ENCODE assay signal across 13 cellular contexts in the genomic region with DNA sequence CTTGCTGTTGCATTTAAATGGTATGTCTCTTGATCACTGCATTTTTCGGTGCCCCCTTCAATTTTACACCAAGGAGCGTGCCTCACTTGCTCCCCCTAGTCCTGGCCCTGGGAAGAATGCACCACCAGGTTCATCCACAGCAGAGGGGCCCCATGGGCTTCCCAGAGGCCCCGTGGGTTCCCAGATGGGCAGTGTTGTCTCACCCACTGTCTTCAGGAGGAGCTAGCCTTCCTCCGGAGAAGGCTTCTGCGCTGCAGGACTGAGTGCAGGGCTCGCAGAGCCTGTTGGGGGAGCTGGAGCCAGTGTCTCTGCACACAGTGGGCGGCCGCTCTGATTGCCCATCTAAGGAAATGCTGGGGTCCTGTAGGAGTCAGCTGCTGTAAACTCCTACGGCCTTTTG. TPM values are rescaled to one million over a fixed set of nuclear protein-coding genes. Genes with fewer than 3 reads are reported as not detected.
A peak's percentile ranks its signal among the peaks of the same experiment; 100 is the strongest.
DNase-seq lines count a peak whose midpoint lies in the region; ATAC-seq and TF ChIP-seq lines count a peak whose summit lies in the region.
"Had no signal": no experiment of that assay in that cellular context is flagged by ENCODE, and none has a peak within 500 bp of the region (broad histone marks: within the 10 kb centered on the region; RNA-seq: fewer than 3 reads in every experiment).

No MANE protein-coding gene starts in this region.

- intact Hi-C loops in right lobe of liver (cut with DNase I) (no loop called here), esophagus squamous epithelium (cut with DNase I) (loop anchor here (5.0 kb wide), 1 partner anchor 110 kb away; no protein-coding TSS in a partner anchor)

- DNase-seq in NCI-H82 (lab: John Stamatoyannopoulos, UW) (peak; percentile 10), NCI-H82 treated with DMSO at 0.1 percent for 48 hours (lab: John Stamatoyannopoulos, UW; ENCODE audit: unreplicated experiment) (no peak), epithelial cell of proximal tubule (ENCODE audit: low read depth) (no peak), right lobe of liver (peak in 2 of 3 donors; percentile 35 to 60), type B pancreatic cell (ENCODE audit: extremely low spot score, unreplicated experiment) (no peak), HuH-7.5 (ENCODE audit: low spot score) (no peak), esophagus squamous epithelium (lab: John Stamatoyannopoulos, UW) (no peak)
- DNase-seq in activated T-cell treated with anti-CD3 and anti-CD28 coated beads, Interleukin-2, amount 50 U/mL, for 24 hours, result no peak
- DNase-seq: activated naive CD4-positive, alpha-beta T cell treated with anti-CD3 and anti-CD28 coated beads, Interleukin-2, amount 50 U/mL, for 16 hours; DMS53; NCI-H1694 had no signal

- no peak overlapping the region for H3K27ac ChIP-seq in right lobe of liver
- no peak overlapping the region for H3K27ac ChIP-seq in esophagus squamous epithelium

- peaks cover 12% of the 10 kb centered on the region for H3K4me1 Mint-ChIP-seq in type B pancreatic cell (ENCODE audit: unreplicated experiment)
- no peaks in the 10 kb centered on the region for H3K4me1 Mint-ChIP-seq in activated T-cell treated with anti-CD3 and anti-CD28 coated beads, Interleukin-2, amount 50 U/mL, for 24 hours (ENCODE audit: low read depth)
- H3K4me1 Mint-ChIP-seq: stimulated activated memory B cell treated with anti-CD40 and anti-IgM and Interleukin-4, amounts not matched to agents 10 μg/mL and 1 μg/mL and 100 μg/mL, for 72 hours had no signal

- H3K4me3 Mint-ChIP-seq in type B pancreatic cell, result no peak overlapping the region
- H3K4me3 Mint-ChIP-seq in activated T-cell treated with anti-CD3 and anti-CD28 coated beads, Interleukin-2, amount 50 U/mL, for 24 hours, result no peak overlapping the region
- H3K4me3 Mint-ChIP-seq: dendritic cell treated with granulocyte-macrophage colony-stimulating factor and Interleukin-4, amounts not matched to agents 40 ng/mL and 50 ng/mL, for 4 days; stimulated activated memory B cell treated with anti-CD40 and anti-IgM and Interleukin-4, amounts not matched to agents 10 μg/mL and 1 μg/mL and 100 μg/mL, for 72 hours had no signal

- TF ChIP-seq CTCF in epithelial cell of proximal tubule (conservative IDR thresholded peaks at IDR 0.05; ENCODE audit: low read depth, low read length) (peak; percentile 27), right lobe of liver (IDR thresholded peaks at IDR 0.05) (peak in 2 of 4 donors; percentile 25 to 31), type B pancreatic cell (conservative IDR thresholded peaks at IDR 0.05) (peak; percentile 24), esophagus squamous epithelium (IDR thresholded peaks at IDR 0.05) (no peak)

- no peak overlapping the region for H3K4me3 ChIP-seq in epithelial cell of proximal tubule (ENCODE audit: low read depth, low read length)
- H3K4me3 ChIP-seq in right lobe of liver, result no peak overlapping the region
- H3K4me3 ChIP-seq in esophagus squamous epithelium, result peak overlapping the region in 1 of 4 donors; percentile 8

- H3K27me3 ChIP-seq in right lobe of liver (no peaks in the 10 kb centered on the region), esophagus squamous epithelium (no peaks in the 10 kb centered on the region)

- no peaks in the 10 kb centered on the region for H3K9me3 Mint-ChIP-seq in type B pancreatic cell
- no peaks in the 10 kb centered on the region for H3K9me3 Mint-ChIP-seq in activated T-cell treated with anti-CD3 and anti-CD28 coated beads, Interleukin-2, amount 50 U/mL, for 24 hours
- H3K9me3 Mint-ChIP-seq: dendritic cell treated with granulocyte-macrophage colony-stimulating factor and Interleukin-4, amounts not matched to agents 40 ng/mL and 50 ng/mL, for 4 days; stimulated activated memory B cell treated with anti-CD40 and anti-IgM and Interleukin-4, amounts not matched to agents 10 μg/mL and 1 μg/mL and 100 μg/mL, for 72 hours had no signal

- H3K4me1 ChIP-seq in right lobe of liver (no peaks in the 10 kb centered on the region), esophagus squamous epithelium (peaks cover 0 to 7% (median 0%) of the 10 kb centered on the region in 3 donors)

- 67% methylated on average over 6 of the region's 9 CpGs for WGBS in right lobe of liver (ENCODE audit: insufficient coverage, low coverage, low lambda C conversion rate, missing lambda C conversion rate)
- WGBS in esophagus squamous epithelium, 2 donors, result 61 to 75% methylated on average over 4 to 9 of the region's 9 CpGs

- H3K9me3 ChIP-seq in right lobe of liver, result no peaks in the 10 kb centered on the region
- no peaks in the 10 kb centered on the region for H3K9me3 ChIP-seq in esophagus squamous epithelium

- H3K27me3 Mint-ChIP-seq in type B pancreatic cell, result peaks cover 6% of the 10 kb centered on the region
- H3K27me3 Mint-ChIP-seq in activated T-cell treated with anti-CD3 and anti-CD28 coated beads, Interleukin-2, amount 50 U/mL, for 24 hours, result no peaks in the 10 kb centered on the region
- H3K27me3 Mint-ChIP-seq: stimulated activated memory B cell treated with anti-CD40 and anti-IgM and Interleukin-4, amounts not matched to agents 10 μg/mL and 1 μg/mL and 100 μg/mL, for 72 hours had no signal

- H3K36me3 Mint-ChIP-seq in type B pancreatic cell, result no peaks in the 10 kb centered on the region
- H3K36me3 Mint-ChIP-seq in activated T-cell treated with anti-CD3 and anti-CD28 coated beads, Interleukin-2, amount 50 U/mL, for 24 hours (ENCODE audit: low read depth), result no peaks in the 10 kb centered on the region
- H3K36me3 Mint-ChIP-seq: stimulated activated memory B cell treated with anti-CD40 and anti-IgM and Interleukin-4, amounts not matched to agents 10 μg/mL and 1 μg/mL and 100 μg/mL, for 72 hours had no signal

- no peaks in the 10 kb centered on the region for H3K36me3 ChIP-seq in right lobe of liver
- H3K36me3 ChIP-seq in esophagus squamous epithelium, result no peaks in the 10 kb centered on the region

- no peak for TF ChIP-seq POLR2A in right lobe of liver (IDR thresholded peaks at IDR 0.05)
- TF ChIP-seq POLR2A in esophagus squamous epithelium (IDR thresholded peaks at IDR 0.05), result no peak

- ATAC-seq in right lobe of liver, result peak; percentile 54 to 78 (median 65)

- H3K27ac Mint-ChIP-seq in type B pancreatic cell, result no peak overlapping the region
- H3K27ac Mint-ChIP-seq in activated T-cell treated with anti-CD3 and anti-CD28 coated beads, Interleukin-2, amount 50 U/mL, for 24 hours, result no peak overlapping the region
- H3K27ac Mint-ChIP-seq: dendritic cell treated with granulocyte-macrophage colony-stimulating factor and Interleukin-4, amounts not matched to agents 40 ng/mL and 50 ng/mL, for 4 days; stimulated activated memory B cell treated with anti-CD40 and anti-IgM and Interleukin-4, amounts not matched to agents 10 μg/mL and 1 μg/mL and 100 μg/mL, for 72 hours had no signal

RNA-seq across cellular contexts. Expression of a gene that starts 45.9 kb away (rescaled TPM):
- total RNA-seq in epithelial cell of proximal tubule (39.3 and 135 TPM in 2 replicates), right lobe of liver (10 to 100 TPM; 10.9 to 31.4 (median 19.7) TPM), type B pancreatic cell (ENCODE audit: low replicate concordance) (50.7 and 76.4 TPM in 2 replicates), esophagus squamous epithelium (100 to 1,000 TPM in 2 of 4 donors, 10 to 100 TPM in 2; 14.5 to 839 (median 71.7) TPM)

Comparison
In these comparisons a context has a peak if more than half of its experiments do, and no peak if none do; other contexts are left out.
1. DNase-seq: peak in NCI-H82 (single experiment) and right lobe of liver (2 of 3); none in NCI-H82 treated with DMSO at 0.1 percent for 48 hours (single experiment), epithelial cell of proximal tubule (single experiment), type B pancreatic cell (single experiment), HuH-7.5 (single experiment), esophagus squamous epithelium (single experiment) and activated T-cell treated with anti-CD3 and anti-CD28 coated beads, Interleukin-2, amount 50 U/mL, for 24 hours (single experiment).
2. CTCF ChIP-seq: peak in epithelial cell of proximal tubule (single experiment) and type B pancreatic cell (single experiment); none in esophagus squamous epithelium (0 of 6).